11 cellular contexts compared by ENCODE assay signal in genomic region chr16:86252596-86252995, GRCh38.
A peak's percentile ranks its signal among the peaks of the same experiment; 100 is the strongest.
DNase-seq lines count a peak whose midpoint lies in the region; ATAC-seq, FAIRE-seq and TF ChIP-seq lines count a peak whose summit lies in the region.
"Had no signal": no experiment of that assay in that cellular context is flagged by ENCODE, and none has a peak within 500 bp of the region (broad histone marks: within the 10 kb centered on the region; RNA-seq: fewer than 3 reads in every experiment).

No MANE protein-coding gene starts in this region.

- TF ChIP-seq CTCF in astrocyte of the spinal cord (IDR thresholded peaks at IDR 0.05; ENCODE audit: low read depth, low read length): peak; percentile 48
- TF ChIP-seq CTCF in lower lobe of right lung (IDR thresholded peaks at IDR 0.05): peak; percentile 49

- H3K27ac ChIP-seq in lower lobe of right lung: no peak overlapping the region
- H3K27ac ChIP-seq: tibial nerve had no signal

- FAIRE-seq in HTR-8/SVneo (lab: Jason Lieb, UNC): no peak

- DNase-seq in Daoy (ENCODE audit: low read depth) (peak; percentile 55), HT1080 (ENCODE audit: low read depth) (peak; percentile 17), astrocyte of the spinal cord (ENCODE audit: low read depth, low spot score) (peak; percentile 18), lower lobe of right lung (no peak), SKM-1 treated with dmso at 0.1 percent for 144 hours (lab: John Stamatoyannopoulos, UW; ENCODE audit: unreplicated experiment) (no peak), HTR-8/SVneo (ENCODE audit: insufficient read length, low spot score) (no peak), LoVo (ENCODE audit: low spot score) (no peak)
- DNase-seq: NCI-H146 had no signal

- H3K36me3 ChIP-seq in lower lobe of right lung: no peaks in the 10 kb centered on the region
- H3K36me3 ChIP-seq: tibial nerve had no signal

- no peaks in the 10 kb centered on the region for H3K9me3 ChIP-seq in lower lobe of right lung

- no peak overlapping the region for H3K4me3 ChIP-seq in astrocyte of the spinal cord (ENCODE audit: low read depth, low read length)
- H3K4me3 ChIP-seq in lower lobe of right lung: no peak overlapping the region
- H3K4me3 ChIP-seq: tibial nerve had no signal

- no peaks in the 10 kb centered on the region for H3K4me1 ChIP-seq in lower lobe of right lung
- H3K4me1 ChIP-seq: tibial nerve had no signal

- H3K27me3 ChIP-seq in lower lobe of right lung (ENCODE audit: low read depth): no peaks in the 10 kb centered on the region
- H3K27me3 ChIP-seq: tibial nerve had no signal

- intact Hi-C loops in lower lobe of right lung (cut with DNase I): no loop called here

- in situ Hi-C loops in astrocyte of the spinal cord (cut with HindIII; ENCODE audit: low sequenced_read_pairs): no loop called here

- no peak for ATAC-seq in lower lobe of right lung
- ATAC-seq in HG03432 (IDR thresholded peaks at IDR 0.05; ENCODE audit: unreplicated experiment): no peak
- ATAC-seq: sciatic nerve had no signal

Comparison
In these comparisons a context has a peak if more than half of its experiments do, and no peak if none do; other contexts are left out.
1. DNase-seq: peak in Daoy (single experiment), HT1080 (single experiment) and astrocyte of the spinal cord (single experiment); none in lower lobe of right lung (single experiment), SKM-1 treated with dmso at 0.1 percent for 144 hours (single experiment), HTR-8/SVneo (single experiment) and LoVo (single experiment).